1 cellular context compared by ENCODE assay signal in genomic region chr10:121927841-121928527, GRCh38.
TF ChIP-seq lines count a peak whose summit lies in the region.

ATE1 (minus strand) TSS chr10:121928031; CDS start chr10:121927949, 82 bp downstream.

TF ChIP-seq in HepG2, 621 proteins besides CTCF, POLR2A, EP300 and RAD21 (continued from another document and continues in another):
- TF ChIP-seq TERF1 (CRISPR knock-in tag; IDR thresholded peaks at IDR 0.05) (peak; percentile 43; the same call in 1 of the 2 replicates), HOXA5 (CRISPR knock-in tag; IDR thresholded peaks at IDR 0.05) (0 out of 2 replicates have a peak, but pooled peaks have one; percentile 45), PHF20 (CRISPR knock-in tag; IDR thresholded peaks at IDR 0.05) (peak; percentile 54; the same call in 1 of the 2 replicates), ZNF331 (CRISPR knock-in tag; IDR thresholded peaks at IDR 0.05) (peak; percentile 56; the same call in 1 of the 2 replicates), MXD4 (CRISPR knock-in tag; IDR thresholded peaks at IDR 0.05) (peak; percentile 13; the same call in 1 of the 2 replicates), HOXD1 (CRISPR knock-in tag; IDR thresholded peaks at IDR 0.05) (0 out of 2 replicates have a peak, but pooled peaks have one; percentile 17), GRHL1 (CRISPR knock-in tag; conservative IDR thresholded peaks at IDR 0.05) (no peak), ZNF567 (CRISPR knock-in tag; IDR thresholded peaks at IDR 0.05; ENCODE audit: borderline replicate concordance) (0 out of 2 replicates have a peak, but pooled peaks have one; percentile 48), ZBTB25 (CRISPR knock-in tag; IDR thresholded peaks at IDR 0.05) (peak; percentile 16; the same call in 1 of the 2 replicates), ATF7 (IDR thresholded peaks at IDR 0.05) (no peak), ATF7 (CRISPR knock-in tag; IDR thresholded peaks at IDR 0.05) (no peak), TP53 (CRISPR knock-in tag; conservative IDR thresholded peaks at IDR 0.05) (no peak), ZNF574 (CRISPR knock-in tag; IDR thresholded peaks at IDR 0.05) (peak; percentile 98), ZNF883 (CRISPR knock-in tag; IDR thresholded peaks at IDR 0.05; ENCODE audit: not compliant biosample characterization) (peak; percentile 78), NKX3-1 (CRISPR knock-in tag; IDR thresholded peaks at IDR 0.05) (peak; percentile 33; the same call in 1 of the 2 replicates), E2F1 (CRISPR knock-in tag; IDR thresholded peaks at IDR 0.05) (peak; percentile 66; the same call in 1 of the 2 replicates), ZNF784 (CRISPR knock-in tag; IDR thresholded peaks at IDR 0.05; ENCODE audit: borderline replicate concordance) (peak; percentile 63; the same call in 1 of the 2 replicates), MXD3 (CRISPR knock-in tag; IDR thresholded peaks at IDR 0.05) (peak; percentile 71), ZNF160 (CRISPR knock-in tag; IDR thresholded peaks at IDR 0.05) (0 out of 2 replicates have a peak, but pooled peaks have one; percentile 51), ZNF34 (CRISPR knock-in tag; IDR thresholded peaks at IDR 0.05; ENCODE audit: borderline replicate concordance) (0 out of 2 replicates have a peak, but pooled peaks have one; percentile 41), HOXA3 (CRISPR knock-in tag; IDR thresholded peaks at IDR 0.05) (peak; percentile 90), DDIT3 (CRISPR knock-in tag; IDR thresholded peaks at IDR 0.05) (no peak), ZNF619 (CRISPR knock-in tag; IDR thresholded peaks at IDR 0.05) (no peak), LRRFIP1 (CRISPR knock-in tag; conservative IDR thresholded peaks at IDR 0.05) (no peak), NBN (conservative IDR thresholded peaks at IDR 0.05) (no peak), AHDC1 (CRISPR knock-in tag; IDR thresholded peaks at IDR 0.05; ENCODE audit: borderline replicate concordance) (0 out of 2 replicates have a peak, but pooled peaks have one; percentile 37), ZFP41 (CRISPR knock-in tag; IDR thresholded peaks at IDR 0.05; ENCODE audit: borderline replicate concordance) (peak; percentile 59; the same call in 1 of the 2 replicates), RXRB (CRISPR knock-in tag; IDR thresholded peaks at IDR 0.05; ENCODE audit: borderline replicate concordance) (peak; percentile 55; the same call in 1 of the 2 replicates), ZC3H4 (CRISPR knock-in tag; IDR thresholded peaks at IDR 0.05; ENCODE audit: borderline replicate concordance) (no peak; the same call in none of the 2 replicates), DNMT3B (CRISPR knock-in tag; conservative IDR thresholded peaks at IDR 0.05) (no peak), NFKBIZ (CRISPR knock-in tag; IDR thresholded peaks at IDR 0.05) (peak; percentile 67; the same call in 1 of the 2 replicates), ZNF414 (CRISPR knock-in tag; IDR thresholded peaks at IDR 0.05) (no peak; the same call in 1 of the 2 replicates), ZNF766 (CRISPR knock-in tag; IDR thresholded peaks at IDR 0.05; ENCODE audit: borderline replicate concordance) (0 out of 2 replicates have a peak, but pooled peaks have one; percentile 34), ZNF333 (CRISPR knock-in tag; IDR thresholded peaks at IDR 0.05; ENCODE audit: borderline replicate concordance) (no peak; the same call in 1 of the 2 replicates)
